9 cellular contexts compared by ENCODE assay signal in the genomic region with DNA sequence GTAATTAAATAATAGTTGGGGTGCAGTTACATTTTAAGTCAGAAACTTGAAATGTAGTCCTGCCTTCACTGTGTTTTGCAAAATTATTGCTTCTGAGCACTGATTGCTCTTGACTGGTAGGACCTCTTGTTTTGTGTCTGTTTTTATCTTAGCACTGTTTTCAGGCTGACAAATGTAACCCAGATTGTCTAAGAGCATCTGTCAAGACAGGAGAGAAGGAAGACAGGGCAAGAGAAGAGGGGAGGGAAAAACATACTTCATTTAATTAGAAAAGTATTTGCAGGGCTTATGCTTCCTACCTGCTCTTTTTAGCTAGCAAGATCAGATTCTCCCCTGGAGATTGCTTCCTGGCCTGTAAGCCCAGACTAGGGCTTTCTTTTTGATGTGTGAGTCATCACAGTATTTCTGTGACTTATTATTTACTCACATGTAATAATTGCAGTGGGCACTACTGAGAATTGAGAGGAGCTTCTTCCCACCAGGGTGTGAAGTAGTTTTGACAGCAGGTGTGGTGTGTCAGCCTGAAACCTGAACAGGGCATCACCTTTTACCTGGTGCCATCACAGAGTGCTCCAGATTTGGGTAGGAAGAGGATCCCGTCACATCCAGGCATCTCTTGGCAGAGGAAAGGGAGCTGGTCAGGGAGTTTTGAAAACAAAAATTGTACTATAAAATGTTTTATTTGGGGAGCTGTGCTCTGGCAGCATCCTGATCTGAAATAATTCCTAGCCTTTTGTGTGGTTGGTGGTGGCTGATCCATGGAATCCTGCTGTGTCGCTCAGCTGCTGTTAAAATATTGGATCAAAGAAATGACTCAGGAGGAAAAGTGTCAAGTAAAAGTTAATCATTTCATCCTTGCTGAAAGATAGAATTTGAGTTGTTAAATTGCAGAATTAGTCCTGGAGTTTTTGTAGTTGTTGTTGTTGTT.
DNase-seq lines count a peak whose midpoint lies in the region; ATAC-seq and TF ChIP-seq lines count a peak whose summit lies in the region.
"Had no signal": no experiment of that assay in that cellular context is flagged by ENCODE, and none has a peak within 500 bp of the region (broad histone marks: within the 10 kb centered on the region; RNA-seq: fewer than 3 reads in every experiment).

No MANE protein-coding gene starts in this region.

- H3K27ac ChIP-seq in left lung, result no peak overlapping the region
- H3K27ac ChIP-seq in CD8-positive, alpha-beta memory T cell (ENCODE audit: low read depth, low read length), result no peak overlapping the region

- H3K9me3 Mint-ChIP-seq in CD8-positive, alpha-beta memory T cell, result peaks cover 0 to 4% (median 0%) of the 10 kb centered on the region in 5 donors
- H3K9me3 Mint-ChIP-seq in HFFc6, result peaks cover 15% of the 10 kb centered on the region

- H3K4me3 ChIP-seq in left lung, result no peak overlapping the region
- H3K4me3 ChIP-seq in CD8-positive, alpha-beta memory T cell (ENCODE audit: low read length), result no peak overlapping the region

- no peaks in the 10 kb centered on the region for H3K4me1 ChIP-seq in left lung
- no peaks in the 10 kb centered on the region for H3K4me1 ChIP-seq in CD8-positive, alpha-beta memory T cell (ENCODE audit: insufficient read depth, low read length)

- H3K27ac Mint-ChIP-seq in CD8-positive, alpha-beta memory T cell, result no peak overlapping the region
- no peak overlapping the region for H3K27ac Mint-ChIP-seq in HFFc6

- no peak overlapping the region for H3K4me3 Mint-ChIP-seq in CD8-positive, alpha-beta memory T cell
- H3K4me3 Mint-ChIP-seq in HFFc6, result no peak overlapping the region

- peak; percentile 30 for DNase-seq in NCI-H2227 (lab: John Stamatoyannopoulos, UW; ENCODE audit: unreplicated experiment)
- no peak for DNase-seq in left lung
- DNase-seq in CD8-positive, alpha-beta memory T cell, result no peak
- DNase-seq in NCI-H1694 treated with DMSO at 0.1 percent for 48 hours (lab: John Stamatoyannopoulos, UW), result no peak
- no peak for DNase-seq in HFFc6
- DNase-seq: KBM-7, T-helper 9 cell had no signal

- CTCF ChIA-PET in CD8-positive, alpha-beta memory T cell (lab: Charles Lee), result no interaction called here

- POLR2A ChIA-PET in CD8-positive, alpha-beta memory T cell (lab: Charles Lee), result no interaction called here

- ATAC-seq in GM19324 (IDR thresholded peaks at IDR 0.05; ENCODE audit: low FRiP score, unreplicated experiment) (peak; percentile 51), HG02981 (IDR thresholded peaks at IDR 0.05; ENCODE audit: unreplicated experiment) (peak; percentile 75), left lung (peak; percentile 47)

- no peaks in the 10 kb centered on the region for H3K9me3 ChIP-seq in left lung
- no peaks in the 10 kb centered on the region for H3K9me3 ChIP-seq in CD8-positive, alpha-beta memory T cell (ENCODE audit: low read length)

- TF ChIP-seq CTCF in left lung (IDR thresholded peaks at IDR 0.05) (no peak), HFFc6 (IDR thresholded peaks at IDR 0.05) (no peak)

- H3K27me3 Mint-ChIP-seq in CD8-positive, alpha-beta memory T cell, result peaks cover 6 to 15% of the 10 kb centered on the region in 2 donors
- H3K27me3 Mint-ChIP-seq in HFFc6 (ENCODE audit: insufficient read depth), result peaks cover 2% of the 10 kb centered on the region

- H3K4me1 Mint-ChIP-seq in CD8-positive, alpha-beta memory T cell, result no peaks in the 10 kb centered on the region
- H3K4me1 Mint-ChIP-seq in HFFc6 (ENCODE audit: low read depth), result no peaks in the 10 kb centered on the region

- intact Hi-C loops in left lung (cut with DNase I), result no loop called here

- H3K27me3 ChIP-seq in left lung, result no peaks in the 10 kb centered on the region
- no peaks in the 10 kb centered on the region for H3K27me3 ChIP-seq in CD8-positive, alpha-beta memory T cell (ENCODE audit: insufficient read depth, low read length, poor library complexity, severe bottlenecking)

- H3K36me3 ChIP-seq in left lung, result no peaks in the 10 kb centered on the region
- H3K36me3 ChIP-seq in CD8-positive, alpha-beta memory T cell (ENCODE audit: insufficient read depth, low read length), result no peaks in the 10 kb centered on the region

- no peaks in the 10 kb centered on the region for H3K36me3 Mint-ChIP-seq in CD8-positive, alpha-beta memory T cell
- H3K36me3 Mint-ChIP-seq in HFFc6 (ENCODE audit: low read depth), result no peaks in the 10 kb centered on the region
